22 cellular contexts compared by ENCODE assay signal in the genomic region with DNA sequence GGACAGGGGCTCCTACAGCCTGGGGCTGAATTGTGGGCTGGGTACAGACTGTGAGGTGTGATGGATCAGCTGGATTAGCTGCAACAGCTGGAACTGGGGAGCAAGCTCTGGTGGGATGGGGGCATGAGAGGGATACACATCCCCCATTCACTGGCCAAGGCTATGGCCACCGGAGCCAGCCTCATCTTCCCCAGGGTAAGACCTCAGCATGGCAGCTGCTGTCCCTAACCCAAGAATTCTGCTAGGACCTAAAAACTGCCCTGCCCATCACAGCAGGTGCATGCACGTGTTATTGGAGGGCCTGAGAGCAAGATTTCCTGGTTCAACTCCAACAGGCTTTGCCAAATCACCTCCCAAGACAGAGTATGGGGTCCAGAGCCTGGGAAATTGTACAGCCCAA.
DNase-seq lines count a peak whose midpoint lies in the region; ATAC-seq, FAIRE-seq and TF ChIP-seq lines count a peak whose summit lies in the region.
"Had no signal": no experiment of that assay in that cellular context is flagged by ENCODE, and none has a peak within 500 bp of the region (broad histone marks: within the 10 kb centered on the region; RNA-seq: fewer than 3 reads in every experiment).

No MANE protein-coding gene starts in this region.

- H4K20me1 ChIP-seq in OCI-LY3 (ENCODE audit: insufficient read depth, low read length) = no peaks in the 10 kb centered on the region

- no peaks in the 10 kb centered on the region for H3K79me2 ChIP-seq in OCI-LY3 (ENCODE audit: low read length)

- peaks cover 15% of the 10 kb centered on the region for H3K4me1 ChIP-seq in OCI-LY3 (ENCODE audit: low read length)
- H3K4me1 ChIP-seq: Caco-2 had no signal

- no peak overlapping the region for H3K4me3 ChIP-seq in OCI-LY3 (ENCODE audit: low read length)
- H3K4me3 ChIP-seq: GM23248, SK-N-MC had no signal

- H2AFZ ChIP-seq in OCI-LY3 (ENCODE audit: low read depth, low read length) = no peak overlapping the region; the same call in 1 of the 2 replicates
- H2AFZ ChIP-seq: GM23248 had no signal

- H3K27me3 Mint-ChIP-seq in natural killer cell (ENCODE audit: low read depth in 2 of 2) = peaks cover 0 to under 1% of the 10 kb centered on the region in 2 donors
- H3K27me3 Mint-ChIP-seq: CD4-positive, CD25-positive, alpha-beta regulatory T cell had no signal

- no peak overlapping the region for H3K4me3 Mint-ChIP-seq in natural killer cell
- H3K4me3 Mint-ChIP-seq: T-cell had no signal

- FAIRE-seq in GM19239 (lab: Jason Lieb, UNC) = peak; percentile 21
- FAIRE-seq: G401.6, HTR-8/SVneo had no signal

- no peak overlapping the region for H3K27ac Mint-ChIP-seq in natural killer cell
- H3K27ac Mint-ChIP-seq: CD4-positive, CD25-positive, alpha-beta regulatory T cell; T-cell had no signal

- no peak overlapping the region for H3K9ac ChIP-seq in OCI-LY3 (ENCODE audit: low read length)
- H3K9ac ChIP-seq: GM23248 had no signal

- DNase-seq in GM19239 (ENCODE audit: insufficient read length, low spot score) (no peak), NCI-H510A (lab: John Stamatoyannopoulos, UW) (no peak), SKM-1 treated with dmso at 0.1 percent for 144 hours (lab: John Stamatoyannopoulos, UW; ENCODE audit: unreplicated experiment) (no peak), natural killer cell (no peak), CD1c-positive myeloid dendritic cell (ENCODE audit: extremely low spot score) (no peak)
- DNase-seq: AML-193; Caco-2; CD4-positive, CD25-positive, alpha-beta regulatory T cell; IMR-90; NCI-H1092 treated with DMSO at 0.1 percent for 48 hours; NCI-H2081 treated with DMSO at 0.1 percent for 48 hours; NCI-H446 treated with DMSO at 0.1 percent for 48 hours; NK-92 treated with Interleukin-12 subunit alpha and Interleukin-12 subunit beta, amount 100 ng/mL, for 24 hours; OCI-M1; SHP77; T-cell had no signal

- peaks cover 2 to 6% of the 10 kb centered on the region in 2 donors for H3K9me3 Mint-ChIP-seq in natural killer cell
- H3K9me3 Mint-ChIP-seq: T-cell had no signal

- H3K4me1 Mint-ChIP-seq in natural killer cell = no peaks in the 10 kb centered on the region
- H3K4me1 Mint-ChIP-seq: CD4-positive, CD25-positive, alpha-beta regulatory T cell; T-cell had no signal

- TF ChIP-seq CTCF in OCI-LY3 (IDR thresholded peaks at IDR 0.05; ENCODE audit: low read depth, low read length) = no peak
- TF ChIP-seq CTCF in natural killer cell (IDR thresholded peaks at IDR 0.05) = no peak

- peak overlapping the region; percentile 7; the same call in 1 of the 2 replicates for H3K4me2 ChIP-seq in OCI-LY3 (ENCODE audit: low read length)

- no peak overlapping the region for H3K27ac ChIP-seq in OCI-LY3 (ENCODE audit: low read length)
- H3K27ac ChIP-seq: GM23248, SK-N-MC had no signal

- ATAC-seq in HG02642 (IDR thresholded peaks at IDR 0.05; ENCODE audit: poor library complexity, unreplicated experiment) (peak; percentile 0), natural killer cell (no peak)
- ATAC-seq: T-cell had no signal

- no peaks in the 10 kb centered on the region for H3K36me3 ChIP-seq in OCI-LY3 (replicated peaks; ENCODE audit: low read depth, low read length)

- intact Hi-C loops in natural killer cell (cut with micrococcal nuclease) = no loop called here

- no peaks in the 10 kb centered on the region for H3K9me3 ChIP-seq in OCI-LY3 (ENCODE audit: insufficient read depth, low read length)
- H3K9me3 ChIP-seq: Caco-2 had no signal

- H3K27me3 ChIP-seq in OCI-LY3 (ENCODE audit: low read depth, low read length) = no peaks in the 10 kb centered on the region

- no peaks in the 10 kb centered on the region for H3K36me3 Mint-ChIP-seq in natural killer cell
- H3K36me3 Mint-ChIP-seq: CD4-positive, CD25-positive, alpha-beta regulatory T cell; T-cell had no signal
